In the genomic region with DNA sequence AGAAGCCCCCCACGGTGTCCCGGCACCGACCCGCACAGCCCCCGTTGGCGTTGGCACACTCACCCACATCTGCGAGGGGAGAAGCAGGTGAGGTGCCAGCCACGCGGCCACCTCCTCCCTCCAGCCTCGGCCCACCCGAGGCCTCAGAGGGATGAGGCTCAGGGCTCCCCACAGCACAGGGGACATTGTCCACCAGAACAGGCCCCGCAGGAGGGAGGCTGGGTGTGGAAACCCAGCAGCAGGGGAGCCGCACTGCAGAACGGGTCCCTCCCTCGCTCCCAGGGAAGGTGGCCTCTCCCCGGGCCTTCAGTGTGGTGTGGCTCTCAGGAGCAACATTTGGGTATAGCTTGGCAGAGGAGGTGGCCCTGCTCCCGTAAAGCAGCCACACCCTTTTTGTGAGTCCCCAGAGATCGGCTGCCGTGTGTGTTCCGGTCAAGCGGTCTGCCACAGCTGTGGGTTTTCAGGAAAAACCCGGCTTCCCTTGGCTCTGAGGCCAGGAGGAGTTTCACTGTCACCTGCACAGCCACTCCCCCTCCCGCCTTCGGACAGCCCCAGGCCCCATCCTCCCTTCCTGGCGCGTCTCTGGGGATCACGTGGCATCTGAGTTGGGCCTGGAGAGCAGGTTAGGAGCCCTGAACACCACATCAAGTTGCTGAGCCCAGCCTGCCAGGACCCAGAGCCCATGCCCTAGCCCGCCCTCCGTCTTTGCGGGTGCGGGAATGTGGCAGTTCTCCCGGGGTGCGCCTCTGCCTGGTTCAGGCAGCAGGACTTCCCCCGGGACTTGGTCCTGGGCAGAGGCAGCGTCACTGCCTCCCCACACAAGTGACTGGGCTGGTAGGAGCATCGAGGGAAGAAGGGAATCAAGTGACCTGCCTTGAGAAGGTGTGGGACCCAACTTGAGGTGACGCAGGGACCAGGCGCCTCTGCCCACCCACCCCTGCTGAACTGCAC, we compare ENCODE assay signal across 1 cellular context.
TF ChIP-seq lines count a peak whose summit lies in the region.

No MANE protein-coding gene starts in this region.

TF ChIP-seq in IMR-90, 13 proteins besides CTCF, POLR2A, EP300 and RAD21:
- TF ChIP-seq BHLHE40 (IDR thresholded peaks at IDR 0.05; ENCODE audit: low read depth, low read length) (no peak), MAZ (IDR thresholded peaks at IDR 0.05; ENCODE audit: borderline replicate concordance, low read depth, low read length) (no peak), MXI1 (IDR thresholded peaks at IDR 0.05; ENCODE audit: borderline replicate concordance, low read depth, low read length) (no peak), RCOR1 (IDR thresholded peaks at IDR 0.05; ENCODE audit: insufficient replicate concordance, low read length) (no peak), MAFK (IDR thresholded peaks at IDR 0.05; ENCODE audit: low read depth, low read length) (no peak), SMC3 (IDR thresholded peaks at IDR 0.05; ENCODE audit: low read depth, low read length) (no peak), RFX5 (IDR thresholded peaks at IDR 0.05; ENCODE audit: low read depth, low read length) (no peak), NFE2L2 (IDR thresholded peaks at IDR 0.05; ENCODE audit: low read depth, low read length) (no peak), CHD1 (IDR thresholded peaks at IDR 0.05; ENCODE audit: low read depth, low read length) (no peak), CEBPB (IDR thresholded peaks at IDR 0.05; ENCODE audit: low read depth, low read length) (no peak), FOS (IDR thresholded peaks at IDR 0.05; ENCODE audit: low read depth, low read length) (no peak)
- TF ChIP-seq, protein P1, sequence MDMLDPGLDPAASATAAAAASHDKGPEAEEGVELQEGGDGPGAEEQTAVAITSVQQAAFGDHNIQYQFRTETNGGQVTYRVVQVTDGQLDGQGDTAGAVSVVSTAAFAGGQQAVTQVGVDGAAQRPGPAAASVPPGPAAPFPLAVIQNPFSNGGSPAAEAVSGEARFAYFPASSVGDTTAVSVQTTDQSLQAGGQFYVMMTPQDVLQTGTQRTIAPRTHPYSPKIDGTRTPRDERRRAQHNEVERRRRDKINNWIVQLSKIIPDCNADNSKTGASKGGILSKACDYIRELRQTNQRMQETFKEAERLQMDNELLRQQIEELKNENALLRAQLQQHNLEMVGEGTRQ (IDR thresholded peaks at IDR 0.05; ENCODE audit: low read depth, low read length), result no peak
- TF ChIP-seq, protein P2, sequence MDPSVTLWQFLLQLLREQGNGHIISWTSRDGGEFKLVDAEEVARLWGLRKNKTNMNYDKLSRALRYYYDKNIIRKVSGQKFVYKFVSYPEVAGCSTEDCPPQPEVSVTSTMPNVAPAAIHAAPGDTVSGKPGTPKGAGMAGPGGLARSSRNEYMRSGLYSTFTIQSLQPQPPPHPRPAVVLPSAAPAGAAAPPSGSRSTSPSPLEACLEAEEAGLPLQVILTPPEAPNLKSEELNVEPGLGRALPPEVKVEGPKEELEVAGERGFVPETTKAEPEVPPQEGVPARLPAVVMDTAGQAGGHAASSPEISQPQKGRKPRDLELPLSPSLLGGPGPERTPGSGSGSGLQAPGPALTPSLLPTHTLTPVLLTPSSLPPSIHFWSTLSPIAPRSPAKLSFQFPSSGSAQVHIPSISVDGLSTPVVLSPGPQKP (IDR thresholded peaks at IDR 0.05; ENCODE audit: borderline replicate concordance, low read depth, low read length), result no peak
